8 cellular contexts compared by ENCODE assay signal in genomic region chr16:69330286-69331109, GRCh38. TPM values are rescaled to one million over a fixed set of nuclear protein-coding genes. Genes with fewer than 3 reads are reported as not detected.
A peak's percentile ranks its signal among the peaks of the same experiment; 100 is the strongest.
DNase-seq lines count a peak whose midpoint lies in the region; ATAC-seq and TF ChIP-seq lines count a peak whose summit lies in the region.

TSS of gene PDF (minus strand) at chr16:69330588. CDS start at chr16:69330570, 18 bp downstream.

- H3K36me3 Mint-ChIP-seq in dendritic cell treated with granulocyte-macrophage colony-stimulating factor and Interleukin-4, amounts not matched to agents 40 ng/mL and 50 ng/mL, for 4 days (ENCODE audit: low read depth) = peaks cover 80% of the 10 kb centered on the region

- no peaks in the 10 kb centered on the region for H3K27me3 Mint-ChIP-seq in dendritic cell treated with granulocyte-macrophage colony-stimulating factor and Interleukin-4, amounts not matched to agents 40 ng/mL and 50 ng/mL, for 4 days

- peak; percentile 93 for DNase-seq in CD1c-positive myeloid dendritic cell (ENCODE audit: extremely low spot score)
- DNase-seq in NCI-H748 (lab: John Stamatoyannopoulos, UW; ENCODE audit: unreplicated experiment) = peak; percentile 92
- DNase-seq in activated CD4-positive, alpha-beta T cell treated with anti-CD3 and anti-CD28 coated beads, Interleukin-2, amount 50 U/mL, for 4 hours = peak; percentile 66 to 67
- DNase-seq in left lung = peak; percentile 95 to 99
- DNase-seq in stimulated activated CD4-positive, alpha-beta T cell treated with anti-CD3 and anti-CD28 coated beads, Interleukin-2, amount 100 ng/mL, for 4 hours (ENCODE audit: low read depth) = peak; percentile 75

- H3K9me3 Mint-ChIP-seq in dendritic cell treated with granulocyte-macrophage colony-stimulating factor and Interleukin-4, amounts not matched to agents 40 ng/mL and 50 ng/mL, for 4 days = no peaks in the 10 kb centered on the region

- peak within 1 kb of the TSS; percentile 82 for H3K4me3 Mint-ChIP-seq in dendritic cell treated with granulocyte-macrophage colony-stimulating factor and Interleukin-4, amounts not matched to agents 40 ng/mL and 50 ng/mL, for 4 days

- H3K27ac ChIP-seq in left lung = peak within 1 kb of the TSS; percentile 82 to 90

- H3K36me3 ChIP-seq in left lung = peaks cover 0 to 67% of the 10 kb centered on the region in 2 donors

- H3K4me1 Mint-ChIP-seq in dendritic cell treated with granulocyte-macrophage colony-stimulating factor and Interleukin-4, amounts not matched to agents 40 ng/mL and 50 ng/mL, for 4 days (ENCODE audit: low read depth) = peaks cover 48% of the 10 kb centered on the region

- H3K27ac Mint-ChIP-seq in dendritic cell treated with granulocyte-macrophage colony-stimulating factor and Interleukin-4, amounts not matched to agents 40 ng/mL and 50 ng/mL, for 4 days = peak within 1 kb of the TSS; percentile 82

- no peak for TF ChIP-seq CTCF in left lung (IDR thresholded peaks at IDR 0.05)

- intact Hi-C loops in dendritic cell treated with granulocyte-macrophage colony-stimulating factor and Interleukin-4, amounts not matched to agents 40 ng/mL and 50 ng/mL, for 4 days (cut with micrococcal nuclease) = loop anchor here (1.0 kb wide), 1 partner anchor 9 kb away; the partner anchor contains the start of genes COG8 and NIP7
- intact Hi-C loops in left lung (cut with DNase I) = no loop called here

- ATAC-seq in GM19395 (IDR thresholded peaks at IDR 0.05; ENCODE audit: unreplicated experiment) (peak; percentile 92), HG03558 (IDR thresholded peaks at IDR 0.05; ENCODE audit: extremely low read depth, unreplicated experiment) (peak; percentile 60), left lung (peak; percentile 98)

- peak within 1 kb of the TSS; percentile 90 to 96 for H3K4me3 ChIP-seq in left lung

- H3K4me1 ChIP-seq in left lung = peaks cover 18 to 57% of the 10 kb centered on the region in 2 donors

- no peaks in the 10 kb centered on the region for H3K27me3 ChIP-seq in left lung

- H3K9me3 ChIP-seq in left lung = no peaks in the 10 kb centered on the region

RNA-seq across cellular contexts. Expression of gene PDF, which starts in this region (rescaled TPM):
- total RNA-seq in left lung = 10 to 100 TPM in 1 of 2 donors, 1 to 10 TPM in 1; 8.7 to 16.3 TPM

Comparison
In these comparisons a context has a peak if more than half of its experiments do, and no peak if none do; other contexts are left out.
1. Peak in every context shown above with its lines: DNase-seq, ATAC-seq, H3K4me3 ChIP-seq and H3K27ac ChIP-seq.